ENCODE assay signal across 22 cellular contexts in the genomic region with DNA sequence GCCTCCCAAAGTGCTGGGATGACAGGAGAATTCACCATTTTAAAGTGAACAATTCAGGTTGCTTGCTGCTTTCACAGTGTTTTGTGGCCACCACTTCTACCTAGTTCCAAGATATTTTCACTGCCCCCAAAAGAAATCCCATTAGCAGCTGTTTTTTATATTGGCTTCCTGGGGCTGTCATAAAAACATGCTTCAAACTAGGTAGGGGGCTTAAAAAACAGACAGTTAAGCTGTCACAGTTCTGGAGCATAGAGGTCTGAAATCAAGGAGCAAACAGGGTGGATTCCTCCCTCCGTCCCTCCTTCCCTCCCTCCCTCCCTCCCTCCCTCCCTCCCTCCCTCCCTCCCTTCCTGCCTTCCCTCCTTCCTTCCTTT. TPM values are rescaled to one million over a fixed set of nuclear protein-coding genes. Genes with fewer than 3 reads are reported as not detected.
DNase-seq lines count a peak whose midpoint lies in the region; ATAC-seq and TF ChIP-seq lines count a peak whose summit lies in the region.
"Had no signal": no experiment of that assay in that cellular context is flagged by ENCODE, and none has a peak within 500 bp of the region (broad histone marks: within the 10 kb centered on the region; RNA-seq: fewer than 3 reads in every experiment).

No MANE protein-coding gene starts in this region.

- ATAC-seq in GM21526 (IDR thresholded peaks at IDR 0.05; ENCODE audit: low FRiP score, unreplicated experiment): no peak
- ATAC-seq: GM23338, HCT116 had no signal

- H3K9ac ChIP-seq in mammary epithelial cell (ENCODE audit: insufficient read depth, low read length) (no peak overlapping the region), SK-N-MC (ENCODE audit: insufficient read length) (no peak overlapping the region), mesenchymal stem cell (ENCODE audit: low read length) (peak overlapping the region; percentile 14)
- H3K9ac ChIP-seq: BLaER1 treated with 17β-estradiol and CSF1 and Interleukin-3, amounts not matched to agents 10 nM and 100 nM had no signal

- no peaks in the 10 kb centered on the region for H3K4me1 Mint-ChIP-seq in MCF 10A (ENCODE audit: insufficient read depth, unreplicated experiment)
- H3K4me1 Mint-ChIP-seq: CD14-positive monocyte, GM23338 had no signal

- H3K36me3 ChIP-seq in mammary epithelial cell (ENCODE audit: insufficient read depth, low read length) (no peaks in the 10 kb centered on the region), SK-N-MC (ENCODE audit: insufficient read depth, low read length) (no peaks in the 10 kb centered on the region), mesenchymal stem cell (ENCODE audit: control insufficient read depth in 1 of 2, insufficient read depth in 2 of 2, low read depth in 1 of 2, low read length in 2 of 2) (peaks cover 0 to 7% of the 10 kb centered on the region in 2 experiments)
- H3K36me3 ChIP-seq: BE2C had no signal

- H3K27me3 ChIP-seq in mammary epithelial cell (ENCODE audit: insufficient read depth, low read length): no peaks in the 10 kb centered on the region
- H3K27me3 ChIP-seq in mesenchymal stem cell (ENCODE audit: control insufficient read depth in 1 of 2, insufficient read depth in 1 of 2, low read length in 2 of 2): no peaks in the 10 kb centered on the region
- H3K27me3 ChIP-seq: BE2C; BLaER1 treated with 17β-estradiol and CSF1 and Interleukin-3, amounts not matched to agents 10 nM and 100 nM had no signal

- no peak for DNase-seq in MCF 10A (ENCODE audit: unreplicated experiment)
- DNase-seq in mammary epithelial cell: no peak
- DNase-seq in SK-N-MC (ENCODE audit: low read depth, low spot score): no peak
- DNase-seq in mesenchymal stem cell: no peak
- no peak for DNase-seq in HPDE6-E6E7 (ENCODE audit: extremely low spot score)
- DNase-seq: ACHN; AML-193; BE2C; CD4-positive, alpha-beta T cell; CD8-positive, alpha-beta memory T cell; DMS53; DMS79 treated with DMSO at 0.1 percent for 48 hours; GF-D8; H9; HFFc6 had no signal

- H3K27me3 Mint-ChIP-seq in MCF 10A (ENCODE audit: insufficient read depth, unreplicated experiment): no peaks in the 10 kb centered on the region
- H3K27me3 Mint-ChIP-seq: CD8-positive, alpha-beta memory T cell had no signal

- H2AFZ ChIP-seq in mammary epithelial cell (ENCODE audit: low read depth, low read length): no peak overlapping the region
- no peak overlapping the region for H2AFZ ChIP-seq in mesenchymal stem cell (ENCODE audit: low read depth, low read length)
- H2AFZ ChIP-seq: GM23338 had no signal

- POLR2A ChIA-PET in MCF 10A (lab: Yijun Ruan, JAX): no interaction called here

- H3K4me1 ChIP-seq in mammary epithelial cell (ENCODE audit: insufficient read depth, low read length) (no peaks in the 10 kb centered on the region), mesenchymal stem cell (ENCODE audit: control insufficient read depth, insufficient read depth, low read depth, low read length) (peaks cover 5% of the 10 kb centered on the region)
- H3K4me1 ChIP-seq: BE2C had no signal

- H3K79me1 ChIP-seq in mesenchymal stem cell (replicated peaks; ENCODE audit: low read length, poor library complexity, severe bottlenecking): no peaks in the 10 kb centered on the region

- peak overlapping the region; percentile 83 for H3K27ac Mint-ChIP-seq in MCF 10A (ENCODE audit: low read depth, unreplicated experiment)
- H3K27ac Mint-ChIP-seq: CD4-positive, alpha-beta T cell; GM23338 had no signal

- TF ChIP-seq CTCF in MCF 10A (IDR thresholded peaks at IDR 0.05; ENCODE audit: unreplicated experiment) (no peak), mammary epithelial cell (conservative IDR thresholded peaks at IDR 0.05 in 1 of 2, IDR thresholded peaks at IDR 0.05 in 1 of 2; ENCODE audit: extremely low read depth in 1 of 2, insufficient read depth in 1 of 2, low read depth in 1 of 2, low read length in 2 of 2) (no peak)

- in situ Hi-C loops in mammary epithelial cell (cut with MboI; ENCODE audit: low sequenced_read_pairs in 2 of 2): no loop called here

- no peak overlapping the region for H2AK5ac ChIP-seq in mesenchymal stem cell (ENCODE audit: low read length, severe bottlenecking)

- H2BK120ac ChIP-seq in mesenchymal stem cell (ENCODE audit: low read depth, low read length): no peak overlapping the region

- no peak overlapping the region for H2BK5ac ChIP-seq in mesenchymal stem cell (ENCODE audit: low read depth, low read length, poor library complexity, severe bottlenecking)

- H3K9me3 ChIP-seq in mammary epithelial cell (replicated peaks; ENCODE audit: insufficient read depth, low read length) (peaks cover 2% of the 10 kb centered on the region), SK-N-MC (ENCODE audit: low read depth, low read length) (no peaks in the 10 kb centered on the region), mesenchymal stem cell (ENCODE audit: control insufficient read depth, low read length) (no peaks in the 10 kb centered on the region)
- H3K9me3 ChIP-seq: BE2C; BLaER1 treated with 17β-estradiol and CSF1 and Interleukin-3, amounts not matched to agents 10 nM and 100 nM had no signal

- H3K4ac ChIP-seq in mesenchymal stem cell (ENCODE audit: low read depth in 1 of 2, low read length in 2 of 2): no peak overlapping the region

- no peak overlapping the region for H2BK12ac ChIP-seq in mesenchymal stem cell (ENCODE audit: low read length in 2 of 2)

- H3K18ac ChIP-seq in mesenchymal stem cell (ENCODE audit: low read depth in 1 of 2, low read length in 2 of 2): no peak overlapping the region

- H3K23ac ChIP-seq in mesenchymal stem cell (ENCODE audit: low read length in 2 of 2): no peak overlapping the region

- H3K4me3 Mint-ChIP-seq in MCF 10A (ENCODE audit: unreplicated experiment): no peak overlapping the region
- H3K4me3 Mint-ChIP-seq: CD14-positive monocyte; CD4-positive, alpha-beta T cell; CD8-positive, alpha-beta memory T cell; GM23338; H9; HFFc6 had no signal

- intact Hi-C loops in MCF 10A (cut with micrococcal nuclease) (no loop called here), mammary epithelial cell (cut with micrococcal nuclease) (loop anchor here (1.0 kb wide), 1 partner anchor 39 kb away; no protein-coding TSS in a partner anchor)

- H3K4me3 ChIP-seq in mammary epithelial cell (replicated peaks in 1 of 3; ENCODE audit: insufficient read depth in 1 of 3, low read depth in 2 of 3, low read length in 3 of 3) (no peak overlapping the region), SK-N-MC (peak overlapping the region; percentile 29; the same call in 1 of the 2 replicates), mesenchymal stem cell (ENCODE audit: insufficient read depth in 1 of 2, low read depth in 1 of 2, low read length in 2 of 2) (no peak overlapping the region)
- H3K4me3 ChIP-seq: BLaER1 treated with 17β-estradiol and CSF1 and Interleukin-3, amounts not matched to agents 10 nM and 100 nM; GM23338 had no signal

- WGBS in mammary epithelial cell (ENCODE audit: low coverage, missing lambda C conversion rate): no CpG with 5 or more reads among the region's 1 CpG
- 69% methylated on average over 1 of the region's 1 CpG for WGBS in mesenchymal stem cell

- dilution Hi-C loops in mammary epithelial cell (cut with HindIII; ENCODE audit: low sequenced_read_pairs): no loop called here

- no peak overlapping the region for H4K91ac ChIP-seq in mesenchymal stem cell (ENCODE audit: low read length)

- H3K79me2 ChIP-seq in mammary epithelial cell (ENCODE audit: insufficient read depth, low read length): no peaks in the 10 kb centered on the region

- H3K14ac ChIP-seq in mesenchymal stem cell (ENCODE audit: low read length in 2 of 2): no peak overlapping the region

- no peak overlapping the region for H3K4me2 ChIP-seq in mammary epithelial cell (ENCODE audit: insufficient read depth, low read depth, low read length)
- H3K4me2 ChIP-seq in mesenchymal stem cell (ENCODE audit: low read length, poor library complexity, severe bottlenecking): no peak overlapping the region
- H3K4me2 ChIP-seq: GM23338 had no signal

- no peak overlapping the region for H4K8ac ChIP-seq in mesenchymal stem cell (ENCODE audit: low read length)

- no peaks in the 10 kb centered on the region for H3K9me3 Mint-ChIP-seq in MCF 10A (ENCODE audit: unreplicated experiment)
- H3K9me3 Mint-ChIP-seq: CD14-positive monocyte; CD4-positive, alpha-beta T cell; CD8-positive, alpha-beta memory T cell; HFFc6 had no signal

- H3K36me3 Mint-ChIP-seq in MCF 10A (ENCODE audit: insufficient read depth, unreplicated experiment): peaks cover 5% of the 10 kb centered on the region
- H3K36me3 Mint-ChIP-seq: CD14-positive monocyte had no signal

- BruUV-seq in MCF 10A (replicated peaks; lab: Mats Ljungman, UMichigan): no TSS peak
- no TSS peak for BruUV-seq in mammary epithelial cell (replicated peaks; lab: Mats Ljungman, UMichigan)

- no peak overlapping the region for H2BK15ac ChIP-seq in mesenchymal stem cell (ENCODE audit: low read depth, poor library complexity, severe bottlenecking)

- no peak overlapping the region for H3K27ac ChIP-seq in mammary epithelial cell (ENCODE audit: insufficient read depth, low read depth, low read length)
- peak overlapping the region; percentile 86 for H3K27ac ChIP-seq in SK-N-MC
- no peak overlapping the region for H3K27ac ChIP-seq in mesenchymal stem cell (ENCODE audit: low read length, poor library complexity, severe bottlenecking)
- H3K27ac ChIP-seq: 22Rv1; BLaER1 treated with 17β-estradiol and CSF1 and Interleukin-3, amounts not matched to agents 10 nM and 100 nM had no signal

- H4K20me1 ChIP-seq in mammary epithelial cell (ENCODE audit: insufficient read depth, low read length): no peaks in the 10 kb centered on the region
- H4K20me1 ChIP-seq: BLaER1 treated with 17β-estradiol and CSF1 and Interleukin-3, amounts not matched to agents 10 nM and 100 nM had no signal

- CTCF ChIA-PET in MCF 10A (lab: Yijun Ruan, JAX): no interaction called here
- CTCF ChIA-PET in mammary epithelial cell (lab: Charles Lee; ENCODE audit: low non-redundant PET): no interaction called here

RNA-seq across cellular contexts. Expression of gene XG, which starts 3.0 kb away (rescaled TPM):
- total RNA-seq in MCF 10A (2022): not detected in 2 replicates
- 1 to 10 TPM; 2.2 to 7.2 TPM for total RNA-seq in mammary epithelial cell
- 0.11 TPM for polyA plus RNA-seq in mammary epithelial cell
- not detected for polyA minus RNA-seq in mammary epithelial cell
- 0.01 TPM for polyA plus RNA-seq in mesenchymal stem cell (2013, experiment 1 of 2)
- polyA plus RNA-seq in mesenchymal stem cell (2013, experiment 2 of 2): not detected
- total RNA-seq: CD4-positive, alpha-beta T cell; CD8-positive, alpha-beta memory T cell; Daoy had no signal
- polyA plus RNA-seq: CD14-positive monocyte; CD8-positive, alpha-beta memory T cell had no signal

RNA-seq across cellular contexts. Expression of gene CD99, which starts 57.7 kb away (rescaled TPM):
- total RNA-seq in MCF 10A (2022): 173 and 176 TPM in 2 replicates
- total RNA-seq in mammary epithelial cell: 10 to 100 TPM; 27.0 to 66.4 TPM
- 91.6 TPM for polyA plus RNA-seq in mammary epithelial cell
- 122 TPM for polyA minus RNA-seq in mammary epithelial cell
- polyA plus RNA-seq in mesenchymal stem cell (2013, experiment 1 of 2): 955 TPM
- polyA plus RNA-seq in mesenchymal stem cell (2013, experiment 2 of 2): 984 TPM
